ENCODE assay signal across 17 cellular contexts in the genomic region with DNA sequence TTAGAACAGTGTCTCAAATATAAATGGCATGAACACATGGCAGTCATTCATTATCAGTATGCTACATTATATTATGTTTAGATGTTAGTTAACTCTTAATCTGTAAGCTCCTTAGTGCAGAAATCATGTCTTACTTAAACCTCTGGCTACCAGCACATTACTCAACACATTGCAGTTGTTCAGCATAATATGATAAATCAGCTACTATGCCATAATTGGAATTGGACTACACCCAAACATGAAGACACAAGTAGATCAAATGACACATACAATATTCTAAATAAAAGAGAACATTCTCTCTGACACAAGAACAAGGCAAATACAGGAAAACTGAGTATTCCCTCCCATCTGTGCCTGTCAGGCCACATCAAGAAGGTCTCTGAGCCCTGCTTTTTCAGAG.
DNase-seq lines count a peak whose midpoint lies in the region; FAIRE-seq and TF ChIP-seq lines count a peak whose summit lies in the region.
"Had no signal": no experiment of that assay in that cellular context is flagged by ENCODE, and none has a peak within 500 bp of the region (broad histone marks: within the 10 kb centered on the region; RNA-seq: fewer than 3 reads in every experiment).

No MANE protein-coding gene starts in this region.

- no peaks in the 10 kb centered on the region for H3K27me3 Mint-ChIP-seq in astrocyte (ENCODE audit: low read depth, unreplicated experiment)
- H3K27me3 Mint-ChIP-seq: activated CD8-positive, alpha-beta memory T cell treated with anti-CD3 and anti-CD28 coated beads, Interleukin-2, amount 10 ng/mL, durations not matched to agents 7 days and 5 days; memory B cell had no signal

- H3K4me1 Mint-ChIP-seq in astrocyte (ENCODE audit: low read depth, unreplicated experiment) = no peaks in the 10 kb centered on the region
- H3K4me1 Mint-ChIP-seq: activated CD8-positive, alpha-beta memory T cell treated with anti-CD3 and anti-CD28 coated beads, Interleukin-2, amount 10 ng/mL, durations not matched to agents 7 days and 5 days; memory B cell; neural progenitor cell had no signal

- H3K27ac ChIP-seq in astrocyte (ENCODE audit: low read depth, low read length) = no peak overlapping the region
- H3K27ac ChIP-seq: BLaER1, gastrocnemius medialis, neural progenitor cell had no signal

- no peak overlapping the region for H3K4me2 ChIP-seq in astrocyte (ENCODE audit: low read length)
- H3K4me2 ChIP-seq: BLaER1, neural progenitor cell had no signal

- H3K79me2 ChIP-seq in astrocyte (ENCODE audit: insufficient read depth, low read length) = no peaks in the 10 kb centered on the region

- H3K4me3 ChIP-seq in astrocyte (ENCODE audit: insufficient read depth, low read depth, low read length) = no peak overlapping the region
- H3K4me3 ChIP-seq: BLaER1, gastrocnemius medialis, neural progenitor cell had no signal

- H3K4me3 Mint-ChIP-seq in astrocyte (ENCODE audit: unreplicated experiment) = no peak overlapping the region
- H3K4me3 Mint-ChIP-seq: activated CD8-positive, alpha-beta memory T cell treated with anti-CD3 and anti-CD28 coated beads, Interleukin-2, amount 10 ng/mL, durations not matched to agents 7 days and 5 days; memory B cell; neural progenitor cell had no signal

- H2AFZ ChIP-seq in astrocyte (ENCODE audit: low read depth, low read length) = no peak overlapping the region
- H2AFZ ChIP-seq: neural progenitor cell had no signal

- no peaks in the 10 kb centered on the region for H3K9me3 Mint-ChIP-seq in astrocyte (ENCODE audit: unreplicated experiment)
- H3K9me3 Mint-ChIP-seq: memory B cell, neural progenitor cell had no signal

- no peaks in the 10 kb centered on the region for H4K20me1 ChIP-seq in astrocyte (ENCODE audit: insufficient read depth, low read length)
- H4K20me1 ChIP-seq: BLaER1 had no signal

- no peak overlapping the region for H3K9ac ChIP-seq in astrocyte (ENCODE audit: low read length)
- H3K9ac ChIP-seq: BLaER1, neural progenitor cell had no signal

- H3K9me3 ChIP-seq in astrocyte (ENCODE audit: insufficient read depth, low read depth, low read length) = no peaks in the 10 kb centered on the region
- H3K9me3 ChIP-seq: BLaER1, gastrocnemius medialis had no signal

- no peaks in the 10 kb centered on the region for H3K4me1 ChIP-seq in astrocyte (ENCODE audit: insufficient read depth, low read length)
- H3K4me1 ChIP-seq: BLaER1, gastrocnemius medialis, neural progenitor cell had no signal

- H3K27ac Mint-ChIP-seq in astrocyte (ENCODE audit: unreplicated experiment) = no peak overlapping the region
- H3K27ac Mint-ChIP-seq: activated CD8-positive, alpha-beta memory T cell treated with anti-CD3 and anti-CD28 coated beads, Interleukin-2, amount 10 ng/mL, durations not matched to agents 7 days and 5 days; memory B cell; neural progenitor cell had no signal

- H3K36me3 Mint-ChIP-seq in astrocyte (ENCODE audit: low read depth, unreplicated experiment) = no peaks in the 10 kb centered on the region

- FAIRE-seq in astrocyte (lab: Jason Lieb, UNC) (peak; percentile 66), GM12892 (lab: Jason Lieb, UNC) (no peak)

- no peak for TF ChIP-seq POLR2A in GM12892 (IDR thresholded peaks at IDR 0.05; ENCODE audit: low read depth, low read length)

- TF ChIP-seq CTCF in astrocyte (IDR thresholded peaks at IDR 0.05; ENCODE audit: insufficient read depth, low read depth, low read length) = no peak

- no peaks in the 10 kb centered on the region for H3K27me3 ChIP-seq in astrocyte (ENCODE audit: insufficient read depth, low read length)
- H3K27me3 ChIP-seq: BLaER1, gastrocnemius medialis, neural progenitor cell had no signal

- H3K36me3 ChIP-seq in astrocyte (ENCODE audit: insufficient read depth, low read length) = peaks cover 4% of the 10 kb centered on the region
- H3K36me3 ChIP-seq: neural progenitor cell had no signal

- DNase-seq in GM04504 (ENCODE audit: low read depth) (peak; percentile 32), NCI-H1694 treated with DMSO at 0.1 percent for 48 hours (lab: John Stamatoyannopoulos, UW) (peak; percentile 58), astrocyte (ENCODE audit: low read depth) (peak; percentile 10), iris pigment epithelial cell (ENCODE audit: low read depth) (peak; percentile 67), RPMI8226 (no peak), GM12892 (ENCODE audit: insufficient read length) (no peak)
- DNase-seq in stimulated activated CD4-positive, alpha-beta T cell treated with anti-CD3 and anti-CD28 coated beads, Interleukin-1b, Interleukin-23, amount 100 ng/mL, for 48 hours = no peak
- DNase-seq: activated CD4-positive, CD25-positive, alpha-beta regulatory T cell treated with anti-CD3 and anti-CD28 coated beads, Interleukin-2, amount 50 U/mL, for 72 hours; activated CD8-positive, alpha-beta memory T cell treated with anti-CD3 and anti-CD28 coated beads, Interleukin-2, amount 10 ng/mL, durations not matched to agents 7 days and 5 days; activated naive CD4-positive, alpha-beta T cell; gastrocnemius medialis; SHP77 treated with DMSO at 0.1 percent for 48 hours; stimulated activated CD4-positive, alpha-beta T cell treated with anti-CD3 and anti-CD28 coated beads, Interleukin-2, amount 100 ng/mL, for 24 hours; T-helper 2 cell had no signal

Comparison
In these comparisons a context has a peak if more than half of its experiments do, and no peak if none do; other contexts are left out.
1. DNase-seq: peak in GM04504 (single experiment), NCI-H1694 treated with DMSO at 0.1 percent for 48 hours (single experiment), astrocyte (single experiment) and iris pigment epithelial cell (single experiment); none in RPMI8226 (single experiment), stimulated activated CD4-positive, alpha-beta T cell treated with anti-CD3 and anti-CD28 coated beads, Interleukin-1b, Interleukin-23, amount 100 ng/mL, for 48 hours (single experiment) and GM12892 (single experiment).